15 cellular contexts compared by ENCODE assay signal in the genomic region with DNA sequence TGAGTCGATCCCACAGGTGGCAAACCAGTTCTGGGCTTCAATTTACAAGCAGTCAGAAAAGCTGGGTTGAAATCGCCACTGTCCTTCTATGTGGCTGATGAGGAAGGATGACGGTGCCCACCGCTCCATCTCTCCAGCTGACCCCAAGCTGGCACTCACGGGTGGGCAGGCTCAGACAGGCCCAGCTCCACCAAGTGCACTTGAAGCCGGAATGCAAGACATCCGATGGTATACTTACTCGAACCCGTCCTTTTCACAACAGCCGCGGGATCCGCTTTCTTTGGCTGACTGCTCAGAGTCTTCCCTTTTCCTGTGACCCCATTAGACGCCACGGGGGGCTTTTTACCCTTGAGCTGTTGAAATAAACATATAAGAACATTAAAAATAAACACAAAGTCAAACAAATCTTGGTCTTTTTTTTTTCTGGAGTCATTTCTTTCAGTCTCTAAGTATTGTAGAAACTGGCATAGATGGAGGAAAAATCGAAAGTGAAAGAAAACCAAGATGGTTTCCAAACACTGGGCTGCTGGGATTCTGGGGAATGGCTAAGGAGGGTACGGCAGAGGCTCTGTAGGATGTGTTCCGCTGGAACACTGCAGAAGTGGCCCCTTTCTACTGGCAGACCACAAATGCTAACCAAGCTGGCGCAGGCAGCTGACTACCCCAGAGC.
A peak's percentile ranks its signal among the peaks of the same experiment; 100 is the strongest.
DNase-seq lines count a peak whose midpoint lies in the region; TF ChIP-seq lines count a peak whose summit lies in the region.
"Had no signal": no experiment of that assay in that cellular context is flagged by ENCODE, and none has a peak within 500 bp of the region (broad histone marks: within the 10 kb centered on the region; RNA-seq: fewer than 3 reads in every experiment).

No MANE protein-coding gene starts in this region.

- H4K20me1 ChIP-seq in MM.1S (ENCODE audit: insufficient read depth, low read length), result no peaks in the 10 kb centered on the region
- H4K20me1 ChIP-seq in neural progenitor cell (ENCODE audit: low read depth), result no peaks in the 10 kb centered on the region

- H3K4me1 Mint-ChIP-seq in endodermal cell, result peaks cover 7% of the 10 kb centered on the region
- H3K4me1 Mint-ChIP-seq in neural progenitor cell, result peaks cover 67% of the 10 kb centered on the region
- H3K4me1 Mint-ChIP-seq: stimulated activated memory B cell treated with anti-CD40 and anti-IgM and Interleukin-4, amounts not matched to agents 10 μg/mL and 1 μg/mL and 100 μg/mL, for 72 hours had no signal

- H3K4me1 ChIP-seq in MM.1S (ENCODE audit: low read length) (no peaks in the 10 kb centered on the region), endodermal cell (ENCODE audit: control insufficient read depth, insufficient read depth, low read length) (no peaks in the 10 kb centered on the region), neural progenitor cell (peaks cover 23% of the 10 kb centered on the region)
- H3K4me1 ChIP-seq: foreskin keratinocyte had no signal

- POLR2A ChIA-PET in AG04450 (lab: Yijun Ruan, JAX), result no interaction called here

- H3K9me2 ChIP-seq in MM.1S (replicated peaks; ENCODE audit: insufficient read depth, low read length), result no peaks in the 10 kb centered on the region

- H3K9me3 ChIP-seq in AG04450 (ENCODE audit: control insufficient read depth, insufficient read depth, low read length) (no peaks in the 10 kb centered on the region), MM.1S (replicated peaks; ENCODE audit: insufficient read depth, low read length) (no peaks in the 10 kb centered on the region), endodermal cell (ENCODE audit: control insufficient read depth, low read length) (no peaks in the 10 kb centered on the region), neural progenitor cell (ENCODE audit: low read depth) (no peaks in the 10 kb centered on the region)
- H3K9me3 ChIP-seq: neutrophil had no signal

- H3K4me3 Mint-ChIP-seq in endodermal cell, result no peak overlapping the region
- H3K4me3 Mint-ChIP-seq in neural progenitor cell, result no peak overlapping the region
- H3K4me3 Mint-ChIP-seq: activated T-cell treated with anti-CD3 and anti-CD28 coated beads, Interleukin-2, amount 50 U/mL, for 4 hours; stimulated activated memory B cell treated with anti-CD40 and anti-IgM and Interleukin-4, amounts not matched to agents 10 μg/mL and 1 μg/mL and 100 μg/mL, for 72 hours had no signal

- DNase-seq in AG04450 (ENCODE audit: low read depth, low spot score) (no peak), MM.1S (no peak), endodermal cell (no peak), neural progenitor cell (ENCODE audit: low spot score) (no peak), COLO668 (lab: John Stamatoyannopoulos, UW; ENCODE audit: unreplicated experiment) (no peak), NCI-H1092 (lab: John Stamatoyannopoulos, UW) (no peak), Kasumi-1 (lab: John Stamatoyannopoulos, UW) (no peak), T-helper 2 cell (no peak)
- DNase-seq: activated T-cell treated with anti-CD3 and anti-CD28 coated beads, Interleukin-2, amount 50 U/mL, for 4 hours; cerebellar nuclear complex; COR-L47; foreskin keratinocyte; NCI-H446 had no signal

- TF ChIP-seq CTCF in AG04450 (IDR thresholded peaks at IDR 0.05; ENCODE audit: low read depth, low read length) (no peak), MM.1S (IDR thresholded peaks at IDR 0.05; ENCODE audit: low read length) (no peak), endodermal cell (conservative IDR thresholded peaks at IDR 0.05) (no peak), neural progenitor cell (IDR thresholded peaks at IDR 0.05) (no peak)

- 95 to 97% methylated on average over 17 to 18 of the region's 18 CpGs for WGBS in endodermal cell (ENCODE audit: insufficient coverage in 1 of 2, insufficient read length in 1 of 2), 2 experiments

- peaks cover 68% of the 10 kb centered on the region for H3K36me3 Mint-ChIP-seq in endodermal cell (ENCODE audit: low read depth)
- peaks cover 15% of the 10 kb centered on the region for H3K36me3 Mint-ChIP-seq in neural progenitor cell
- H3K36me3 Mint-ChIP-seq: stimulated activated memory B cell treated with anti-CD40 and anti-IgM and Interleukin-4, amounts not matched to agents 10 μg/mL and 1 μg/mL and 100 μg/mL, for 72 hours had no signal

- no peaks in the 10 kb centered on the region for H3K27me3 ChIP-seq in AG04450 (ENCODE audit: control insufficient read depth, insufficient read depth, low read length)
- peaks cover 74% of the 10 kb centered on the region for H3K27me3 ChIP-seq in MM.1S (replicated peaks; ENCODE audit: insufficient read depth, low read length)
- no peaks in the 10 kb centered on the region for H3K27me3 ChIP-seq in endodermal cell (ENCODE audit: control insufficient read depth, insufficient read depth, low read length, poor library complexity, severe bottlenecking)
- H3K27me3 ChIP-seq in neural progenitor cell, result no peaks in the 10 kb centered on the region
- H3K27me3 ChIP-seq: foreskin keratinocyte, neutrophil had no signal

- CTCF ChIA-PET in AG04450 (lab: Charles Lee), result interaction anchor here (0.9 to 1.2 kb wide), 5 partner anchors 16 to 26 kb away, joined by 3 to 5 read pairs (median 4); no protein-coding TSS in a partner anchor

- H3K4me2 ChIP-seq in MM.1S (ENCODE audit: low read depth, low read length), result peak overlapping the region; percentile 58
- H3K4me2 ChIP-seq in neural progenitor cell, result no peak overlapping the region

- H3K4me3 ChIP-seq in AG04450 (ENCODE audit: low read depth, low read length) (peak overlapping the region; percentile 35), MM.1S (ENCODE audit: low read length) (peak overlapping the region; percentile 35), endodermal cell (ENCODE audit: low read length) (no peak overlapping the region), neural progenitor cell (no peak overlapping the region)

- H3K9ac ChIP-seq in MM.1S (ENCODE audit: low read length) (no peak overlapping the region), endodermal cell (ENCODE audit: extremely low read depth, low read length, poor library complexity, severe bottlenecking) (no peak overlapping the region), neural progenitor cell (no peak overlapping the region)

- H3K9me3 Mint-ChIP-seq in endodermal cell (no peaks in the 10 kb centered on the region), neural progenitor cell (no peaks in the 10 kb centered on the region)
- H3K9me3 Mint-ChIP-seq: activated T-cell treated with anti-CD3 and anti-CD28 coated beads, Interleukin-2, amount 50 U/mL, for 4 hours; stimulated activated memory B cell treated with anti-CD40 and anti-IgM and Interleukin-4, amounts not matched to agents 10 μg/mL and 1 μg/mL and 100 μg/mL, for 72 hours had no signal

- H3K27ac ChIP-seq in AG04450 (ENCODE audit: low read depth, low read length), result peak overlapping the region; percentile 71
- no peak overlapping the region for H3K27ac ChIP-seq in MM.1S (ENCODE audit: low read length)
- H3K27ac ChIP-seq in endodermal cell (ENCODE audit: low read depth, low read length), result peak overlapping the region; percentile 2
- no peak overlapping the region for H3K27ac ChIP-seq in neural progenitor cell
- H3K27ac ChIP-seq: foreskin keratinocyte, neutrophil had no signal

- no peak overlapping the region for H3K27ac Mint-ChIP-seq in endodermal cell
- peak overlapping the region; percentile 81 for H3K27ac Mint-ChIP-seq in neural progenitor cell
- H3K27ac Mint-ChIP-seq: stimulated activated memory B cell treated with anti-CD40 and anti-IgM and Interleukin-4, amounts not matched to agents 10 μg/mL and 1 μg/mL and 100 μg/mL, for 72 hours had no signal

- peak overlapping the region; percentile 16; the same call in 1 of the 2 replicates for H2AFZ ChIP-seq in MM.1S (ENCODE audit: low read length)
- no peak overlapping the region for H2AFZ ChIP-seq in neural progenitor cell (replicated peaks)

- H3F3A ChIP-seq in MM.1S (ENCODE audit: insufficient read depth, low read length), result no peaks in the 10 kb centered on the region
- peaks cover 8% of the 10 kb centered on the region for H3F3A ChIP-seq in neural progenitor cell (ENCODE audit: low read depth)

- H3K36me3 ChIP-seq in MM.1S (replicated peaks; ENCODE audit: insufficient read depth, low read length) (no peaks in the 10 kb centered on the region), endodermal cell (ENCODE audit: control insufficient read depth, insufficient read depth, low read length) (peaks cover 72% of the 10 kb centered on the region), neural progenitor cell (no peaks in the 10 kb centered on the region)

- H3K27me3 Mint-ChIP-seq in endodermal cell (ENCODE audit: insufficient read depth) (no peaks in the 10 kb centered on the region), neural progenitor cell (ENCODE audit: insufficient read depth, low read depth) (peaks cover 7% of the 10 kb centered on the region)

- no peaks in the 10 kb centered on the region for H3K79me2 ChIP-seq in MM.1S (ENCODE audit: low read length)
- no peaks in the 10 kb centered on the region for H3K79me2 ChIP-seq in neural progenitor cell (ENCODE audit: low read depth)

Comparison
In these comparisons a context has a peak if more than half of its experiments do, and no peak if none do; other contexts are left out.
1. H3K27ac ChIP-seq: peak in AG04450 (single experiment) and endodermal cell (single experiment); none in MM.1S (single experiment) and neural progenitor cell (single experiment).
2. H3K4me3 ChIP-seq: peak in AG04450 (single experiment) and MM.1S (single experiment); none in endodermal cell (single experiment) and neural progenitor cell (single experiment).